In genomic region chr3:25495304-25495703, GRCh38 we compare ENCODE assay signal across 1 cellular context.
A peak's percentile ranks its signal among the peaks of the same experiment; 100 is the strongest.
TF ChIP-seq lines count a peak whose summit lies in the region.

No MANE protein-coding gene starts in this region.

TF ChIP-seq in SK-N-SH, 30 proteins besides CTCF, POLR2A, EP300 and RAD21:
- TF ChIP-seq MXI1 (IDR thresholded peaks at IDR 0.05; ENCODE audit: low read depth, low read length): peak; percentile 29; the same call in 1 of the 2 replicates
- TF ChIP-seq TCF12 (IDR thresholded peaks at IDR 0.05): no peak; the same call in 1 of the 2 replicates
- TF ChIP-seq NFIC (IDR thresholded peaks at IDR 0.05; ENCODE audit: borderline replicate concordance): no peak
- peak; percentile 69 for TF ChIP-seq RCOR1 (IDR thresholded peaks at IDR 0.05; ENCODE audit: low read length)
- TF ChIP-seq USF1 (IDR thresholded peaks at IDR 0.05; ENCODE audit: borderline replicate concordance, low read depth): no peak
- TF ChIP-seq GATA2 (CRISPR knock-in tag; IDR thresholded peaks at IDR 0.05): peak; percentile 87
- peak; percentile 51 for TF ChIP-seq CHD2 (IDR thresholded peaks at IDR 0.05; ENCODE audit: low read length, partially characterized antibody)
- TF ChIP-seq SIN3A (IDR thresholded peaks at IDR 0.05; ENCODE audit: borderline replicate concordance, low read depth, low read length): no peak
- TF ChIP-seq YY1 (IDR thresholded peaks at IDR 0.05; ENCODE audit: low read depth): no peak
- no peak for TF ChIP-seq PBX3 (IDR thresholded peaks at IDR 0.05)
